Comparison of ENCODE assay signal across 23 cellular contexts in genomic region chr3:113847664-113848461, GRCh38. TPM values are rescaled to one million over a fixed set of nuclear protein-coding genes. Genes with fewer than 3 reads are reported as not detected.
DNase-seq lines count a peak whose midpoint lies in the region; ATAC-seq and TF ChIP-seq lines count a peak whose summit lies in the region.
"Had no signal": no experiment of that assay in that cellular context is flagged by ENCODE, and none has a peak within 500 bp of the region (broad histone marks: within the 10 kb centered on the region; RNA-seq: fewer than 3 reads in every experiment).

No MANE protein-coding gene starts in this region.

- H3K27ac ChIP-seq in mammary epithelial cell (ENCODE audit: insufficient read depth, low read depth, low read length) = peak overlapping the region; percentile 63
- H3K27ac ChIP-seq: brain microvascular endothelial cell, esophagus muscularis mucosa, spleen, testis, WERI-Rb-1 had no signal

- H3K4me3 ChIP-seq in mammary epithelial cell (replicated peaks in 1 of 3; ENCODE audit: insufficient read depth in 1 of 3, low read depth in 2 of 3, low read length in 3 of 3) = no peak overlapping the region
- H3K4me3 ChIP-seq: esophagus muscularis mucosa, spleen, testis had no signal

- H3K4me3 Mint-ChIP-seq in type B pancreatic cell = peak overlapping the region; percentile 18
- H3K4me3 Mint-ChIP-seq in activated CD4-positive, alpha-beta T cell treated with anti-CD3 and anti-CD28 coated beads, Interleukin-2, amount 10 ng/mL, durations not matched to agents 7 days and 5 days = no peak overlapping the region
- H3K4me3 Mint-ChIP-seq: activated CD8-positive, alpha-beta T cell treated with anti-CD3 and anti-CD28 coated beads, Interleukin-2, amount 10 ng/mL, durations not matched to agents 7 days and 5 days; activated naive CD8-positive, alpha-beta T cell treated with anti-CD3 and anti-CD28 coated beads, Interleukin-2, amount 10 ng/mL, durations not matched to agents 7 days and 5 days; activated T-cell treated with anti-CD3 and anti-CD28 coated beads, Interleukin-2, amount 50 U/mL, for 72 hours; natural killer cell treated with Interleukin-12 subunit alpha and Interleukin-12 subunit beta and Interleukin-15 and Interleukin-18, amount 100 ng/mL, for 72 hours had no signal

- H3K36me3 ChIP-seq in mammary epithelial cell (ENCODE audit: insufficient read depth, low read length) = no peaks in the 10 kb centered on the region
- H3K36me3 ChIP-seq: brain microvascular endothelial cell, esophagus muscularis mucosa, spleen, WERI-Rb-1 had no signal

- H4K20me1 ChIP-seq in mammary epithelial cell (ENCODE audit: insufficient read depth, low read length) = no peaks in the 10 kb centered on the region

- peak overlapping the region; percentile 38 for H2AFZ ChIP-seq in mammary epithelial cell (ENCODE audit: low read depth, low read length)

- dilution Hi-C loops in mammary epithelial cell (cut with HindIII; ENCODE audit: low sequenced_read_pairs) = no loop called here

- no peaks in the 10 kb centered on the region for H3K9me3 Mint-ChIP-seq in type B pancreatic cell
- no peaks in the 10 kb centered on the region for H3K9me3 Mint-ChIP-seq in activated CD4-positive, alpha-beta T cell treated with anti-CD3 and anti-CD28 coated beads, Interleukin-2, amount 10 ng/mL, durations not matched to agents 7 days and 5 days
- H3K9me3 Mint-ChIP-seq: activated naive CD8-positive, alpha-beta T cell treated with anti-CD3 and anti-CD28 coated beads, Interleukin-2, amount 10 ng/mL, durations not matched to agents 7 days and 5 days; activated T-cell treated with anti-CD3 and anti-CD28 coated beads, Interleukin-2, amount 50 U/mL, for 72 hours; natural killer cell treated with Interleukin-12 subunit alpha and Interleukin-12 subunit beta and Interleukin-15 and Interleukin-18, amount 100 ng/mL, for 72 hours had no signal

- WGBS in mammary epithelial cell (ENCODE audit: low coverage, missing lambda C conversion rate) = 96% methylated on average over 2 of the region's 2 CpGs

- H3K36me3 Mint-ChIP-seq in type B pancreatic cell = no peaks in the 10 kb centered on the region
- no peaks in the 10 kb centered on the region for H3K36me3 Mint-ChIP-seq in activated CD4-positive, alpha-beta T cell treated with anti-CD3 and anti-CD28 coated beads, Interleukin-2, amount 10 ng/mL, durations not matched to agents 7 days and 5 days (ENCODE audit: low read depth)
- H3K36me3 Mint-ChIP-seq: activated naive CD8-positive, alpha-beta T cell treated with anti-CD3 and anti-CD28 coated beads, Interleukin-2, amount 10 ng/mL, durations not matched to agents 7 days and 5 days; natural killer cell treated with Interleukin-12 subunit alpha and Interleukin-12 subunit beta and Interleukin-15 and Interleukin-18, amount 100 ng/mL, for 72 hours had no signal

- TF ChIP-seq CTCF in mammary epithelial cell (conservative IDR thresholded peaks at IDR 0.05 in 1 of 2, IDR thresholded peaks at IDR 0.05 in 1 of 2; ENCODE audit: extremely low read depth in 1 of 2, insufficient read depth in 1 of 2, low read depth in 1 of 2, low read length in 2 of 2) = no peak
- TF ChIP-seq CTCF in type B pancreatic cell (conservative IDR thresholded peaks at IDR 0.05) = no peak

- ATAC-seq in left lobe of liver = peak; percentile 27
- ATAC-seq: activated CD8-positive, alpha-beta T cell treated with anti-CD3 and anti-CD28 coated beads, Interleukin-2, amount 10 ng/mL, durations not matched to agents 7 days and 5 days; activated T-cell treated with anti-CD3 and anti-CD28 coated beads, Interleukin-2, amount 50 U/mL, for 72 hours; natural killer cell treated with Interleukin-12 subunit alpha and Interleukin-12 subunit beta and Interleukin-15 and Interleukin-18, amount 100 ng/mL, for 72 hours had no signal

- H3K27ac Mint-ChIP-seq in type B pancreatic cell = peak overlapping the region; percentile 90
- H3K27ac Mint-ChIP-seq in activated CD4-positive, alpha-beta T cell treated with anti-CD3 and anti-CD28 coated beads, Interleukin-2, amount 10 ng/mL, durations not matched to agents 7 days and 5 days = no peak overlapping the region
- H3K27ac Mint-ChIP-seq: activated CD8-positive, alpha-beta T cell treated with anti-CD3 and anti-CD28 coated beads, Interleukin-2, amount 10 ng/mL, durations not matched to agents 7 days and 5 days; activated naive CD8-positive, alpha-beta T cell treated with anti-CD3 and anti-CD28 coated beads, Interleukin-2, amount 10 ng/mL, durations not matched to agents 7 days and 5 days; activated T-cell treated with anti-CD3 and anti-CD28 coated beads, Interleukin-2, amount 50 U/mL, for 72 hours; natural killer cell treated with Interleukin-12 subunit alpha and Interleukin-12 subunit beta and Interleukin-15 and Interleukin-18, amount 100 ng/mL, for 72 hours; progenitor cell of endocrine pancreas had no signal

- no peaks in the 10 kb centered on the region for H3K79me2 ChIP-seq in mammary epithelial cell (ENCODE audit: insufficient read depth, low read length)

- POLR2A ChIA-PET in activated CD4-positive, alpha-beta T cell treated with anti-CD3 and anti-CD28 coated beads, Interleukin-2, amount 10 ng/mL, durations not matched to agents 7 days and 5 days (lab: Charles Lee) = no interaction called here

- DNase-seq in NOMO-1 treated with DMSO at 0.1 percent for 48 hours (lab: John Stamatoyannopoulos, UW; ENCODE audit: unreplicated experiment) (peak; percentile 15), NOMO-1 (lab: John Stamatoyannopoulos, UW; ENCODE audit: unreplicated experiment in 2 of 2) (no peak), mammary epithelial cell (peak; percentile 83), left lobe of liver (ENCODE audit: low spot score) (no peak), type B pancreatic cell (ENCODE audit: extremely low spot score, unreplicated experiment) (no peak), OCI-M1 (lab: John Stamatoyannopoulos, UW) (no peak)
- no peak for DNase-seq in activated CD4-positive, alpha-beta T cell treated with anti-CD3 and anti-CD28 coated beads, Interleukin-2, amount 10 ng/mL, durations not matched to agents 7 days and 5 days
- DNase-seq in activated effector memory CD4-positive, alpha-beta T cell treated with anti-CD3 and anti-CD28 coated beads, Interleukin-2, amount 50 U/mL, for 16 hours = no peak
- DNase-seq: activated CD8-positive, alpha-beta T cell treated with anti-CD3 and anti-CD28 coated beads, Interleukin-2, amount 10 ng/mL, durations not matched to agents 7 days and 5 days; activated naive CD8-positive, alpha-beta T cell treated with anti-CD3 and anti-CD28 coated beads, Interleukin-2, amount 10 ng/mL, durations not matched to agents 7 days and 5 days; activated T-cell treated with anti-CD3 and anti-CD28 coated beads, Interleukin-2, amount 50 U/mL, for 72 hours; brain microvascular endothelial cell; dermis blood vessel endothelial cell; mesenchymal stem cell; MM.1S; NCI-H146; SHP77; spleen; testis; WERI-Rb-1 had no signal

- no peak overlapping the region for H3K4me2 ChIP-seq in mammary epithelial cell (ENCODE audit: insufficient read depth, low read depth, low read length)

- no peaks in the 10 kb centered on the region for H3K27me3 ChIP-seq in mammary epithelial cell (ENCODE audit: insufficient read depth, low read length)
- H3K27me3 ChIP-seq: brain microvascular endothelial cell, esophagus muscularis mucosa, spleen, testis had no signal

- intact Hi-C loops in mammary epithelial cell (cut with micrococcal nuclease) = loop anchor here (10.0 kb wide), 1 partner anchor 327 kb away; the partner anchor contains the start of gene DRD3

- H3K4me1 ChIP-seq in mammary epithelial cell (ENCODE audit: insufficient read depth, low read length) = peaks cover 11% of the 10 kb centered on the region
- H3K4me1 ChIP-seq: esophagus muscularis mucosa, spleen, testis had no signal

- no peaks in the 10 kb centered on the region for H3K27me3 Mint-ChIP-seq in type B pancreatic cell
- peaks cover under 1% of the 10 kb centered on the region for H3K27me3 Mint-ChIP-seq in activated CD4-positive, alpha-beta T cell treated with anti-CD3 and anti-CD28 coated beads, Interleukin-2, amount 10 ng/mL, durations not matched to agents 7 days and 5 days
- H3K27me3 Mint-ChIP-seq: progenitor cell of endocrine pancreas had no signal

- in situ Hi-C loops in mammary epithelial cell (cut with MboI; ENCODE audit: low sequenced_read_pairs in 2 of 2) = loop anchor here in 1 of 2 donors (5.0 kb wide), 1 partner anchor 64 kb away; no protein-coding TSS in a partner anchor

- H3K9me3 ChIP-seq in mammary epithelial cell (replicated peaks; ENCODE audit: insufficient read depth, low read length) = no peaks in the 10 kb centered on the region
- H3K9me3 ChIP-seq: esophagus muscularis mucosa, spleen, testis had no signal

- no peak overlapping the region for H3K9ac ChIP-seq in mammary epithelial cell (ENCODE audit: insufficient read depth, low read length)

- peaks cover 12% of the 10 kb centered on the region for H3K4me1 Mint-ChIP-seq in type B pancreatic cell (ENCODE audit: unreplicated experiment)
- H3K4me1 Mint-ChIP-seq in activated CD4-positive, alpha-beta T cell treated with anti-CD3 and anti-CD28 coated beads, Interleukin-2, amount 10 ng/mL, durations not matched to agents 7 days and 5 days = no peaks in the 10 kb centered on the region

- CTCF ChIA-PET in mammary epithelial cell (lab: Charles Lee; ENCODE audit: low non-redundant PET) = no interaction called here
- CTCF ChIA-PET in activated CD4-positive, alpha-beta T cell treated with anti-CD3 and anti-CD28 coated beads, Interleukin-2, amount 10 ng/mL, durations not matched to agents 7 days and 5 days (lab: Charles Lee) = interaction anchor here (1.2 kb wide), 1 partner anchor 20 kb away, joined by 3 read pairs; no protein-coding TSS in a partner anchor

- BruUV-seq in mammary epithelial cell (replicated peaks; lab: Mats Ljungman, UMichigan) = TSS peak; percentile 37

RNA-seq across cellular contexts. Expression of gene GRAMD1C, which starts 9.3 kb away (rescaled TPM):
- total RNA-seq in mammary epithelial cell = 1 to 10 TPM; 1.8 to 2.5 TPM
- 0.91 TPM for polyA plus RNA-seq in mammary epithelial cell
- 6.6 TPM for polyA minus RNA-seq in mammary epithelial cell
- 16.5 TPM for total RNA-seq in left lobe of liver
- total RNA-seq in type B pancreatic cell (ENCODE audit: low replicate concordance) = 7.3 TPM in 2 replicates
- total RNA-seq in activated CD4-positive, alpha-beta T cell treated with anti-CD3 and anti-CD28 coated beads, Interleukin-2, amount 10 ng/mL, durations not matched to agents 7 days and 5 days = under 1 TPM; 0.29 to 0.35 TPM

Comparison
In these comparisons a context has a peak if more than half of its experiments do, and no peak if none do; other contexts are left out.
1. DNase-seq: peak in NOMO-1 treated with DMSO at 0.1 percent for 48 hours (single experiment) and mammary epithelial cell (single experiment); none in NOMO-1 (0 of 2), left lobe of liver (single experiment), type B pancreatic cell (single experiment), activated CD4-positive, alpha-beta T cell treated with anti-CD3 and anti-CD28 coated beads, Interleukin-2, amount 10 ng/mL, durations not matched to agents 7 days and 5 days (single experiment), activated effector memory CD4-positive, alpha-beta T cell treated with anti-CD3 and anti-CD28 coated beads, Interleukin-2, amount 50 U/mL, for 16 hours (single experiment) and OCI-M1 (single experiment).